ENCODE assay signal across 8 cellular contexts in the genomic region with DNA sequence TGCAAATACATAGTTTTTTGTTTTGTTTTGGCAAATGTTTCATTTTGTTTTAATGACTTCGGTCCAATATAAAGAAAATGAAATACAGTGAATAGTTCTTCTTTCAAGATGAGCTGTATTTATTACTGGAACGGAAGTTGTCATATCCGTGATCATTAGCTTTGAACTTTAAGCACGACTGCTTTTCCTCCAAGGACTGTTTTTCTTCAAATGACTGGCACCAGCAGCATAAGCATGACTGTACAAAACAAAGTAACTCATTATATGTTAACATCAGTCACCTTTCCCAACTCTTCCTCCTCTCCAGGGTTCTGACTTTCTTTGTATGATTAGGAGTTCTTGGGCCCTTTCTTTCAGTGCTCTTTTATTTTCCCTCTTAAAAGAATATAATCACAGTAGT. TPM values are rescaled to one million over a fixed set of nuclear protein-coding genes. Genes with fewer than 3 reads are reported as not detected.
A peak's percentile ranks its signal among the peaks of the same experiment; 100 is the strongest.
DNase-seq lines count a peak whose midpoint lies in the region; ATAC-seq and TF ChIP-seq lines count a peak whose summit lies in the region.

No MANE protein-coding gene starts in this region.

- H3K27me3 ChIP-seq in BE2C = 0 out of 2 replicates have a peak, but pooled peaks cover 3% of the 10 kb centered on the region

- ATAC-seq in GM18499 (IDR thresholded peaks at IDR 0.05; ENCODE audit: insufficient read depth, unreplicated experiment) (peak; percentile 100), GM21576 (IDR thresholded peaks at IDR 0.05; ENCODE audit: unreplicated experiment) (peak; percentile 99), HG03520 (IDR thresholded peaks at IDR 0.05; ENCODE audit: unreplicated experiment) (peak; percentile 98)

- DNase-seq in kidney glomerular epithelial cell (lab: John Stamatoyannopoulos, UW) (peak; percentile 12), GM19240 (ENCODE audit: insufficient read length, low spot score) (no peak), middle frontal gyrus (ENCODE audit: extremely low spot score, low spot score) (no peak), BE2C (no peak), 8988T (no peak)

- no peak for TF ChIP-seq CTCF in BE2C (IDR thresholded peaks at IDR 0.05; ENCODE audit: low read depth, low read length)

- no peak overlapping the region for H3K4me3 ChIP-seq in BE2C (ENCODE audit: low read depth, low read length)

- H3K9me3 ChIP-seq in BE2C = no peaks in the 10 kb centered on the region

- H3K4me1 ChIP-seq in BE2C = no peaks in the 10 kb centered on the region

- H3K36me3 ChIP-seq in BE2C = no peaks in the 10 kb centered on the region

RNA-seq across cellular contexts. Expression of gene EDNRB, which starts 20.5 kb away (rescaled TPM):
- polyA plus RNA-seq in BE2C (2012; ENCODE audit: insufficient read depth, insufficient read length, low read depth) = 0.19 TPM
